Comparison of ENCODE assay signal across 18 cellular contexts in genomic region chr20:18645851-18646250, GRCh38.
"Had no signal": no experiment of that assay in that cellular context is flagged by ENCODE, and none has a peak within 500 bp of the region (broad histone marks: within the 10 kb centered on the region; RNA-seq: fewer than 3 reads in every experiment).

No MANE protein-coding gene starts in this region.

- H3K4me1 ChIP-seq: transverse colon had no signal

- H2AFZ ChIP-seq: hepatocyte had no signal

- H3K9me3 ChIP-seq: suprapubic skin, transverse colon had no signal

- DNase-seq: activated B cell treated with CpG ODN at 0.5 μM for 24 hours; activated CD4-positive, alpha-beta memory T cell treated with anti-CD3 and anti-CD28 coated beads for 36 hours; activated CD4-positive, alpha-beta T cell treated with anti-CD3 and anti-CD28 coated beads for 4 hours; activated naive CD4-positive, alpha-beta T cell treated with anti-CD3 and anti-CD28 coated beads, Interleukin-2, amount 10 ng/mL, durations not matched to agents 7 days and 5 days; activated T-cell treated with anti-CD3 and anti-CD28 coated beads, Interleukin-2, amount 50 U/mL, for 1 hour; dermis blood vessel endothelial cell; effector memory CD4-positive, alpha-beta T cell; occipital lobe; retina; stimulated activated CD4-positive, alpha-beta T cell treated with anti-CD3 and anti-CD28 coated beads, Interleukin-2, amount 100 ng/mL, for 48 hours; transverse colon had no signal

- H3K27ac ChIP-seq: cardiac muscle cell, hepatocyte, suprapubic skin, transverse colon had no signal

- H3K36me3 ChIP-seq: cardiac muscle cell, suprapubic skin, transverse colon had no signal

- H3K79me2 ChIP-seq: hepatocyte had no signal

- H3K27me3 Mint-ChIP-seq: activated B cell treated with CpG ODN at 0.5 μM for 24 hours; activated CD4-positive, alpha-beta memory T cell treated with anti-CD3 and anti-CD28 coated beads for 36 hours; activated naive CD4-positive, alpha-beta T cell treated with anti-CD3 and anti-CD28 coated beads, Interleukin-2, amount 10 ng/mL, durations not matched to agents 7 days and 5 days; activated T-helper 17 cell treated with anti-CD3 and anti-CD28 coated beads, Interleukin-2, amount 50 U/mL, for 72 hours; stimulated activated naive CD8-positive, alpha-beta T cell treated with anti-CD3 and anti-CD28 coated beads, Interleukin-15, Interleukin-2, amounts not matched to agents 100 ng/mL and 50 ng/mL, for 24 hours had no signal

- ATAC-seq: activated T-helper 17 cell treated with anti-CD3 and anti-CD28 coated beads, Interleukin-2, amount 50 U/mL, for 72 hours; left lobe of liver had no signal

- H3K27ac Mint-ChIP-seq: activated B cell treated with CpG ODN at 0.5 μM for 24 hours; activated CD4-positive, alpha-beta memory T cell treated with anti-CD3 and anti-CD28 coated beads for 36 hours; activated naive CD4-positive, alpha-beta T cell treated with anti-CD3 and anti-CD28 coated beads, Interleukin-2, amount 10 ng/mL, durations not matched to agents 7 days and 5 days; activated T-helper 17 cell treated with anti-CD3 and anti-CD28 coated beads, Interleukin-2, amount 50 U/mL, for 72 hours; stimulated activated naive CD8-positive, alpha-beta T cell treated with anti-CD3 and anti-CD28 coated beads, Interleukin-15, Interleukin-2, amounts not matched to agents 100 ng/mL and 50 ng/mL, for 24 hours had no signal

- H3K4me1 Mint-ChIP-seq: activated naive CD4-positive, alpha-beta T cell treated with anti-CD3 and anti-CD28 coated beads, Interleukin-2, amount 10 ng/mL, durations not matched to agents 7 days and 5 days had no signal

- H3K9me3 Mint-ChIP-seq: activated B cell treated with CpG ODN at 0.5 μM for 24 hours; activated CD4-positive, alpha-beta memory T cell treated with anti-CD3 and anti-CD28 coated beads for 36 hours; activated naive CD4-positive, alpha-beta T cell treated with anti-CD3 and anti-CD28 coated beads, Interleukin-2, amount 10 ng/mL, durations not matched to agents 7 days and 5 days; activated T-helper 17 cell treated with anti-CD3 and anti-CD28 coated beads, Interleukin-2, amount 50 U/mL, for 72 hours; stimulated activated naive CD8-positive, alpha-beta T cell treated with anti-CD3 and anti-CD28 coated beads, Interleukin-15, Interleukin-2, amounts not matched to agents 100 ng/mL and 50 ng/mL, for 24 hours had no signal

- H3K4me2 ChIP-seq: hepatocyte had no signal

- H3K4me3 Mint-ChIP-seq: activated B cell treated with CpG ODN at 0.5 μM for 24 hours; activated CD4-positive, alpha-beta memory T cell treated with anti-CD3 and anti-CD28 coated beads for 36 hours; activated naive CD4-positive, alpha-beta T cell treated with anti-CD3 and anti-CD28 coated beads, Interleukin-2, amount 10 ng/mL, durations not matched to agents 7 days and 5 days; activated T-helper 17 cell treated with anti-CD3 and anti-CD28 coated beads, Interleukin-2, amount 50 U/mL, for 72 hours; stimulated activated naive CD8-positive, alpha-beta T cell treated with anti-CD3 and anti-CD28 coated beads, Interleukin-15, Interleukin-2, amounts not matched to agents 100 ng/mL and 50 ng/mL, for 24 hours had no signal

- H3K36me3 Mint-ChIP-seq: activated naive CD4-positive, alpha-beta T cell treated with anti-CD3 and anti-CD28 coated beads, Interleukin-2, amount 10 ng/mL, durations not matched to agents 7 days and 5 days had no signal

- H3K27me3 ChIP-seq: cardiac muscle cell, hepatocyte, suprapubic skin, transverse colon had no signal

- H3K4me3 ChIP-seq: cardiac muscle cell, hepatocyte, lung, suprapubic skin, transverse colon had no signal
